Comparison of ENCODE assay signal across 16 cellular contexts in the genomic region with DNA sequence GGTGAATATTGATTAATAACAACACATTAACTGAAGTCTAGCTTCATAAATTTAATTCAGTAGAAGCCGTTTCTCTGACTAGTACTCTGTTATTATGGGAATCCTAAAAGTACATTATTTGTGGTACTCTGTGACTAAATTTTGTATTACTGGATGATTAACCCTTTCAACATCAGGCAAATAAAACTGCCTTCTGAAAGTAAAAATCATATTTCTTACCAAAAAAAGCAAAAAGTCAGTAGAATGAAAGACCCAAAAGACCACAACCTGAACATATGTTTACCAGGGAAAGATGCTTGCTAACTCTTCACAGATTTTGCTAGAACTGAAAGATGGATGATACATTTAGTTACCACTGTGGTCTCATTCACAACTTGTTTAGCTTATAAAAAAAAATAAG.
"Had no signal": no experiment of that assay in that cellular context is flagged by ENCODE, and none has a peak within 500 bp of the region (broad histone marks: within the 10 kb centered on the region; RNA-seq: fewer than 3 reads in every experiment).

No MANE protein-coding gene starts in this region.

- H3K4me1 ChIP-seq: esophagus muscularis mucosa, uterus had no signal

- H3K4me1 Mint-ChIP-seq: memory B cell, natural killer cell had no signal

- H3K9me3 Mint-ChIP-seq: activated naive CD4-positive, alpha-beta T cell treated with anti-CD3 and anti-CD28 coated beads for 36 hours; activated naive CD8-positive, alpha-beta T cell treated with anti-CD3 and anti-CD28 coated beads, Interleukin-2, amount 50 U/mL, for 24 hours; memory B cell; natural killer cell; T-helper 1 cell treated with Interleukin-12 subunit alpha and Interleukin-12 subunit beta and Interleukin-4 antibody, amounts not matched to agents 30 μg/mL and 1 μg/mL, for 36 hours had no signal

- DNase-seq: activated CD8-positive, alpha-beta memory T cell treated with anti-CD3 and anti-CD28 coated beads, Interleukin-2, amount 50 U/mL, for 48 hours; activated naive CD4-positive, alpha-beta T cell treated with anti-CD3 and anti-CD28 coated beads for 36 hours; activated naive CD8-positive, alpha-beta T cell treated with anti-CD3 and anti-CD28 coated beads, Interleukin-2, amount 50 U/mL, for 24 hours; aorta; cortex of kidney; effector CD4-positive, alpha-beta T cell; left ventricle myocardium superior; natural killer cell; stimulated activated CD4-positive, alpha-beta T cell treated with anti-CD3 and anti-CD28 coated beads, Interleukin-4, amount 100 ng/mL, for 4 hours; stomach; uterus; WERI-Rb-1 had no signal

- H3K27ac Mint-ChIP-seq: activated naive CD4-positive, alpha-beta T cell treated with anti-CD3 and anti-CD28 coated beads for 36 hours; activated naive CD8-positive, alpha-beta T cell treated with anti-CD3 and anti-CD28 coated beads, Interleukin-2, amount 50 U/mL, for 24 hours; memory B cell; natural killer cell; T-helper 1 cell treated with Interleukin-12 subunit alpha and Interleukin-12 subunit beta and Interleukin-4 antibody, amounts not matched to agents 30 μg/mL and 1 μg/mL, for 36 hours had no signal

- H3K4me3 ChIP-seq: esophagus muscularis mucosa, skin epidermis, stomach, uterus had no signal

- H3K27me3 ChIP-seq: esophagus muscularis mucosa, stomach, uterus had no signal

- H3K27ac ChIP-seq: esophagus muscularis mucosa, skin epidermis, stomach, uterus, WERI-Rb-1 had no signal

- H3K9me3 ChIP-seq: esophagus muscularis mucosa, stomach, uterus had no signal

- H3K4me3 Mint-ChIP-seq: activated naive CD4-positive, alpha-beta T cell treated with anti-CD3 and anti-CD28 coated beads for 36 hours; activated naive CD8-positive, alpha-beta T cell treated with anti-CD3 and anti-CD28 coated beads, Interleukin-2, amount 50 U/mL, for 24 hours; memory B cell; natural killer cell; T-helper 1 cell treated with Interleukin-12 subunit alpha and Interleukin-12 subunit beta and Interleukin-4 antibody, amounts not matched to agents 30 μg/mL and 1 μg/mL, for 36 hours had no signal

- H3K36me3 ChIP-seq: uterus, WERI-Rb-1 had no signal

- H3K36me3 Mint-ChIP-seq: natural killer cell had no signal

- H3K27me3 Mint-ChIP-seq: activated naive CD8-positive, alpha-beta T cell treated with anti-CD3 and anti-CD28 coated beads, Interleukin-2, amount 50 U/mL, for 24 hours; memory B cell had no signal
